Comparison of ENCODE assay signal across 8 cellular contexts in genomic region chr16:1492923-1493745, GRCh38. TPM values are rescaled to one million over a fixed set of nuclear protein-coding genes. Genes with fewer than 3 reads are reported as not detected.
DNase-seq lines count a peak whose midpoint lies in the region; ATAC-seq, FAIRE-seq and TF ChIP-seq lines count a peak whose summit lies in the region.

Gene TELO2, plus strand, starts transcription at chr16:1493360. Its CDS starts 922 bp downstream, at chr16:1494282.

- no peak for TF ChIP-seq RAD21 in HepG2 (CRISPR knock-in tag; IDR thresholded peaks at IDR 0.05)

- DNase-seq in NCI-H2081 (lab: John Stamatoyannopoulos, UW): peak; percentile 66 to 76
- no peak for DNase-seq in NCI-H2081 treated with DMSO at 0.1 percent for 48 hours (lab: John Stamatoyannopoulos, UW)
- DNase-seq in NCI-H526 treated with DMSO at 0.1 percent for 48 hours (lab: John Stamatoyannopoulos, UW): peak; percentile 4
- peak; percentile 85 for DNase-seq in activated CD4-positive, alpha-beta T cell treated with anti-CD3 and anti-CD28 coated beads, Interleukin-2, amount 50 U/mL, for 48 hours
- peak; percentile 88 for DNase-seq in dermis blood vessel endothelial cell
- DNase-seq in HepG2 (ENCODE audit: low spot score): peak; percentile 53
- DNase-seq in stimulated activated CD4-positive, alpha-beta T cell treated with anti-CD3 and anti-CD28 coated beads, Interleukin-2, amount 100 ng/mL, for 4 hours (ENCODE audit: low read depth): peak; percentile 80

- no peaks in the 10 kb centered on the region for H4K20me1 ChIP-seq in HepG2 (ENCODE audit: insufficient read depth, low read length)

- TF ChIP-seq EP300 in HepG2 (IDR thresholded peaks at IDR 0.05; ENCODE audit: low read depth in 2 of 2, low read length in 2 of 2): peak in 1 of 2 experiments; percentile 38; a peak in 2 of 4 replicates
- no peak for TF ChIP-seq EP300 in HepG2 (CRISPR knock-in tag; IDR thresholded peaks at IDR 0.05; ENCODE audit: borderline replicate concordance)

- peak; percentile 42 for FAIRE-seq in HepG2 (lab: Jason Lieb, UNC)

- peak within 1 kb of the TSS; percentile 87 for H3K27ac ChIP-seq in HepG2 (ENCODE audit: extremely low read length, insufficient read depth, low read length)

- in situ Hi-C loops in HepG2 (cut with HindIII; ENCODE audit: extremely low pct_ligation_motif_present, low pct_unique_long_range_greater_than_20kb): no loop called here

- peaks cover 2 to 11% of the 10 kb centered on the region in 2 experiments; a peak in 2 of 5 replicates for H3K27me3 ChIP-seq in HepG2 (ENCODE audit: control insufficient read depth in 1 of 2, insufficient read depth in 2 of 2, low read length in 2 of 2)

- TF ChIP-seq POLR2A in HepG2 (IDR thresholded peaks at IDR 0.05; ENCODE audit: insufficient read depth in 1 of 2, low read depth in 2 of 2, low read length in 2 of 2): peak; percentile 71 to 83; a peak in 3 of 4 replicates

- no TSS peak for BruUV-seq in HepG2 (replicated peaks; lab: Mats Ljungman, UMichigan)

- TF ChIP-seq CTCF in HepG2 (CRISPR knock-in tag; IDR thresholded peaks at IDR 0.05): peak; percentile 11; the same call in 1 of the 2 replicates

- H3K9ac ChIP-seq in HepG2 (ENCODE audit: insufficient read depth, low read depth, low read length): peak within 1 kb of the TSS; percentile 96

- peak within 1 kb of the TSS; percentile 89 to 95 (median 95) for H3K4me3 ChIP-seq in HepG2 (replicated peaks in 1 of 3; ENCODE audit: insufficient read depth in 1 of 3, low read depth in 2 of 3, low read length in 3 of 3)

- POLR2A ChIA-PET in HepG2 (lab: Yijun Ruan, JAX): interaction anchor here (0.6 to 2.2 kb wide), 5 partner anchors 10 to 213 kb away, joined by 3 to 5 read pairs (median 4); partner anchors contain the start of gene MAPK8IP3

- H3K4me2 ChIP-seq in HepG2 (ENCODE audit: low read depth, low read length): peak within 1 kb of the TSS; percentile 87

- H3K79me2 ChIP-seq in HepG2 (ENCODE audit: insufficient read depth, low read length): peaks cover 3% of the 10 kb centered on the region

- H2AFZ ChIP-seq in HepG2 (ENCODE audit: low read length): no peak within 1 kb of the TSS

- intact Hi-C loops in HepG2 (cut with micrococcal nuclease; ENCODE audit: unreplicated experiment): no loop called here

- ATAC-seq in HG03097 (IDR thresholded peaks at IDR 0.05; ENCODE audit: low FRiP score, unreplicated experiment) (peak; percentile 54), HepG2 (peak; percentile 67)

- CTCF ChIA-PET in HepG2 (lab: Yijun Ruan, JAX; ENCODE audit: low intra/inter-chr PET ratio, low total read pairs): no interaction called here

- 11% methylated on average over 20 of the region's 89 CpGs for WGBS in HepG2 (ENCODE audit: low lambda C conversion rate)

- no peaks in the 10 kb centered on the region for H3K9me3 ChIP-seq in HepG2 (ENCODE audit: low read length)

- peaks cover 30% of the 10 kb centered on the region for H3K4me1 ChIP-seq in HepG2 (ENCODE audit: insufficient read depth, low read length)

- peaks cover 2 to 13% of the 10 kb centered on the region in 2 experiments; a peak in 2 of 5 replicates for H3K36me3 ChIP-seq in HepG2 (replicated peaks in 1 of 2; ENCODE audit: control insufficient read depth in 1 of 2, insufficient read depth in 2 of 2, low read length in 2 of 2)

TF ChIP-seq in HepG2, 621 proteins besides CTCF, POLR2A, EP300 and RAD21 (continues in another document):
- TF ChIP-seq ARID5B (CRISPR knock-in tag; IDR thresholded peaks at IDR 0.05) (0 out of 2 replicates have a peak, but pooled peaks have one; percentile 12), ZFY (CRISPR knock-in tag; IDR thresholded peaks at IDR 0.05) (peak; percentile 90), SP4 (CRISPR knock-in tag; IDR thresholded peaks at IDR 0.05) (peak; percentile 72), NFYB (CRISPR knock-in tag; IDR thresholded peaks at IDR 0.05) (peak; percentile 25; the same call in 1 of the 2 replicates), FOXK1 (CRISPR knock-in tag; IDR thresholded peaks at IDR 0.05; ENCODE audit: borderline replicate concordance, low read depth) (0 out of 2 replicates have a peak, but pooled peaks have one; percentile 57), ZFX (CRISPR knock-in tag; IDR thresholded peaks at IDR 0.05; ENCODE audit: low read depth) (peak; percentile 93), ZMAT3 (CRISPR knock-in tag; conservative IDR thresholded peaks at IDR 0.05) (peak; percentile 58; the same call in 1 of the 2 replicates), ZNF34 (CRISPR knock-in tag; IDR thresholded peaks at IDR 0.05; ENCODE audit: borderline replicate concordance) (no peak), ZNF274 (CRISPR knock-in tag; IDR thresholded peaks at IDR 0.05) (peak; percentile 56; the same call in 1 of the 2 replicates), BRCA1 (CRISPR knock-in tag; IDR thresholded peaks at IDR 0.05) (no peak), SAP130 (CRISPR knock-in tag; IDR thresholded peaks at IDR 0.05; ENCODE audit: low read depth) (peak; percentile 77), ZNF503 (CRISPR knock-in tag; IDR thresholded peaks at IDR 0.05) (0 out of 2 replicates have a peak, but pooled peaks have one; percentile 30), ZNF605 (CRISPR knock-in tag; IDR thresholded peaks at IDR 0.05) (peak; percentile 9; the same call in 1 of the 2 replicates), ZFP36L2 (CRISPR knock-in tag; IDR thresholded peaks at IDR 0.05) (no peak), BRD4 (CRISPR knock-in tag; IDR thresholded peaks at IDR 0.05) (peak; percentile 46; the same call in 1 of the 2 replicates)

RNA-seq across cellular contexts. Expression of gene TELO2, which starts in this region (rescaled TPM):
- total RNA-seq in dermis blood vessel endothelial cell (19.7 and 21.3 TPM in 2 replicates), HepG2 (2016; rRNA removed; fragmentation: Illumina TruSeq; extraction: Trizol) (8.9 and 17.9 TPM in 2 replicates)
- total RNA-seq in HepG2 (2016; cell fraction: cytosol; rRNA removed; fragmentation: Illumina TruSeq; extraction: Trizol; ENCODE audit: low read depth): 4.6 and 5.6 TPM in 2 replicates
- 8.4 and 19.3 TPM in 2 replicates for total RNA-seq in HepG2 (2016; cell fraction: insoluble cytoplasmic fraction; rRNA removed; fragmentation: Illumina TruSeq; extraction: Trizol)
- total RNA-seq in HepG2 (2016; cell fraction: membrane; rRNA removed; fragmentation: Illumina TruSeq; extraction: Trizol): 5.9 and 7.0 TPM in 2 replicates
- total RNA-seq in HepG2 (2016; cell fraction: nucleus; rRNA removed; fragmentation: Illumina TruSeq; extraction: Trizol): 21.0 and 26.7 TPM in 2 replicates
- 10.1 and 12.5 TPM in 2 replicates for polyA plus RNA-seq in HepG2 (2011; rRNA removed)
- 4.0 and 7.4 TPM in 2 replicates for polyA plus RNA-seq in HepG2 (2011; cell fraction: cytosol; rRNA removed)
- polyA plus RNA-seq in HepG2 (2011; cell fraction: nucleus; rRNA removed): 188 and 244 TPM in 2 replicates
- polyA plus RNA-seq in HepG2 (2012): 11.3 and 13.8 TPM in 2 replicates
- polyA plus RNA-seq in HepG2 (2016; cell fraction: cytosol; fragmentation: Illumina TruSeq; extraction: Trizol; ENCODE audit: low read depth): 1.7 and 2.3 TPM in 2 replicates
- polyA plus RNA-seq in HepG2 (2016; cell fraction: insoluble cytoplasmic fraction; fragmentation: Illumina TruSeq; extraction: Trizol; ENCODE audit: low read depth): 9.6 and 13.7 TPM in 2 replicates
- polyA plus RNA-seq in HepG2 (2016; cell fraction: membrane; fragmentation: Illumina TruSeq; extraction: Trizol; ENCODE audit: low read depth): 2.9 and 3.2 TPM in 2 replicates
- 87.0 and 87.4 TPM in 2 replicates for polyA plus RNA-seq in HepG2 (2016; cell fraction: nucleus; fragmentation: Illumina TruSeq; extraction: Trizol; ENCODE audit: insufficient read depth, low read depth)
- 11.5 and 12.7 TPM in 2 replicates for polyA minus RNA-seq in HepG2 (2011; rRNA and poly(A)+ RNA removed; ENCODE audit: low replicate concordance)
- 6.3 and 9.0 TPM in 2 replicates for polyA minus RNA-seq in HepG2 (2011; cell fraction: cytosol; rRNA and poly(A)+ RNA removed)
- polyA minus RNA-seq in HepG2 (2011; cell fraction: nucleus; rRNA and poly(A)+ RNA removed): 18.6 and 19.7 TPM in 2 replicates
